Comparison of ENCODE assay signal across 12 cellular contexts in genomic region chr5:178221203-178221771, GRCh38. TPM values are rescaled to one million over a fixed set of nuclear protein-coding genes. Genes with fewer than 3 reads are reported as not detected.
DNase-seq lines count a peak whose midpoint lies in the region; ATAC-seq and TF ChIP-seq lines count a peak whose summit lies in the region.
"Had no signal": no experiment of that assay in that cellular context is flagged by ENCODE, and none has a peak within 500 bp of the region (broad histone marks: within the 10 kb centered on the region; RNA-seq: fewer than 3 reads in every experiment).

No MANE protein-coding gene starts in this region.

- H3K9me3 ChIP-seq in PC-3 (ENCODE audit: low read length) = no peaks in the 10 kb centered on the region
- H3K9me3 ChIP-seq: esophagus muscularis mucosa had no signal

- peaks cover 39% of the 10 kb centered on the region for H3K36me3 Mint-ChIP-seq in activated CD8-positive, alpha-beta memory T cell treated with anti-CD3 and anti-CD28 coated beads, Interleukin-2, amount 10 ng/mL, durations not matched to agents 7 days and 5 days
- H3K36me3 Mint-ChIP-seq in effector memory CD8-positive, alpha-beta T cell (ENCODE audit: insufficient read depth) = peaks cover 62% of the 10 kb centered on the region
- peaks cover 72% of the 10 kb centered on the region for H3K36me3 Mint-ChIP-seq in stimulated activated memory B cell treated with anti-CD40 and anti-IgM and Interleukin-4, amounts not matched to agents 10 μg/mL and 1 μg/mL and 100 μg/mL, for 72 hours

- no peaks in the 10 kb centered on the region for H3K9me3 Mint-ChIP-seq in activated CD8-positive, alpha-beta memory T cell treated with anti-CD3 and anti-CD28 coated beads, Interleukin-2, amount 10 ng/mL, durations not matched to agents 7 days and 5 days (ENCODE audit: low read depth)
- no peaks in the 10 kb centered on the region for H3K9me3 Mint-ChIP-seq in effector memory CD8-positive, alpha-beta T cell
- H3K9me3 Mint-ChIP-seq in stimulated activated memory B cell treated with anti-CD40 and anti-IgM and Interleukin-4, amounts not matched to agents 10 μg/mL and 1 μg/mL and 100 μg/mL, for 72 hours = no peaks in the 10 kb centered on the region
- H3K9me3 Mint-ChIP-seq: H9, nephron had no signal

- POLR2A ChIA-PET in PC-3 (lab: Charles Lee; ENCODE audit: unreplicated experiment) = interaction anchor here (0.6 kb wide), 1 partner anchor 227 kb away, joined by 3 read pairs; no protein-coding TSS in a partner anchor

- no peaks in the 10 kb centered on the region for H3K4me1 ChIP-seq in PC-3 (ENCODE audit: insufficient read depth, low read length)

- BruUV-seq in PC-3 (replicated peaks; lab: Mats Ljungman, UMichigan) = no TSS peak

- H4K20me1 ChIP-seq in PC-3 (ENCODE audit: low read length) = no peaks in the 10 kb centered on the region

- no peak for TF ChIP-seq CTCF in PC-3 (conservative IDR thresholded peaks at IDR 0.05; ENCODE audit: low read depth, low read length)

- no peaks in the 10 kb centered on the region for H3K79me2 ChIP-seq in PC-3 (ENCODE audit: low read length)

- CTCF ChIA-PET in activated CD8-positive, alpha-beta memory T cell treated with anti-CD3 and anti-CD28 coated beads, Interleukin-2, amount 10 ng/mL, durations not matched to agents 7 days and 5 days (lab: Charles Lee) = interaction anchor here (0.9 to 1.6 kb wide), 2 partner anchors 9 to 14 kb away, joined by 3 to 4 read pairs; no protein-coding TSS in a partner anchor
- CTCF ChIA-PET in PC-3 (lab: Charles Lee) = interaction anchor here (0.6 kb wide), 1 partner anchor 1409 kb away, joined by 3 read pairs; no protein-coding TSS in a partner anchor

- ATAC-seq in activated CD8-positive, alpha-beta memory T cell treated with anti-CD3 and anti-CD28 coated beads, Interleukin-2, amount 10 ng/mL, durations not matched to agents 7 days and 5 days = peak; percentile 25
- 0 out of 2 replicates have a peak, but pooled peaks have one; percentile 15 for ATAC-seq in PC-3
- ATAC-seq in effector memory CD8-positive, alpha-beta T cell (replicated peaks) = no peak
- ATAC-seq in stimulated activated memory B cell treated with anti-CD40 and anti-IgM and Interleukin-4, amounts not matched to agents 10 μg/mL and 1 μg/mL and 100 μg/mL, for 72 hours = no peak

- intact Hi-C loops in PC-3 (cut with micrococcal nuclease) = no loop called here

- H3K4me3 Mint-ChIP-seq in activated CD8-positive, alpha-beta memory T cell treated with anti-CD3 and anti-CD28 coated beads, Interleukin-2, amount 10 ng/mL, durations not matched to agents 7 days and 5 days = no peak overlapping the region
- no peak overlapping the region for H3K4me3 Mint-ChIP-seq in effector memory CD8-positive, alpha-beta T cell
- no peak overlapping the region for H3K4me3 Mint-ChIP-seq in stimulated activated memory B cell treated with anti-CD40 and anti-IgM and Interleukin-4, amounts not matched to agents 10 μg/mL and 1 μg/mL and 100 μg/mL, for 72 hours
- H3K4me3 Mint-ChIP-seq: H9, nephron had no signal

- no peaks in the 10 kb centered on the region for H3F3A ChIP-seq in PC-3 (ENCODE audit: low read length, unreplicated experiment)

- no peaks in the 10 kb centered on the region for H3K27me3 ChIP-seq in PC-3 (ENCODE audit: low read length)
- H3K27me3 ChIP-seq: esophagus muscularis mucosa had no signal

- no peaks in the 10 kb centered on the region for H3K9me2 ChIP-seq in PC-3 (replicated peaks; ENCODE audit: low read length)

- H3K4me3 ChIP-seq in PC-3 (ENCODE audit: low read length) = no peak overlapping the region
- H3K4me3 ChIP-seq: esophagus muscularis mucosa had no signal

- peak overlapping the region; percentile 16 for H3K27ac Mint-ChIP-seq in activated CD8-positive, alpha-beta memory T cell treated with anti-CD3 and anti-CD28 coated beads, Interleukin-2, amount 10 ng/mL, durations not matched to agents 7 days and 5 days
- peak overlapping the region; percentile 29 to 56 for H3K27ac Mint-ChIP-seq in effector memory CD8-positive, alpha-beta T cell
- peak overlapping the region; percentile 20 for H3K27ac Mint-ChIP-seq in stimulated activated memory B cell treated with anti-CD40 and anti-IgM and Interleukin-4, amounts not matched to agents 10 μg/mL and 1 μg/mL and 100 μg/mL, for 72 hours
- H3K27ac Mint-ChIP-seq: nephron had no signal

- peaks cover 16% of the 10 kb centered on the region for H3K4me1 Mint-ChIP-seq in activated CD8-positive, alpha-beta memory T cell treated with anti-CD3 and anti-CD28 coated beads, Interleukin-2, amount 10 ng/mL, durations not matched to agents 7 days and 5 days
- peaks cover 18 to 22% of the 10 kb centered on the region in 2 donors for H3K4me1 Mint-ChIP-seq in effector memory CD8-positive, alpha-beta T cell (ENCODE audit: low read depth in 2 of 2)
- H3K4me1 Mint-ChIP-seq in stimulated activated memory B cell treated with anti-CD40 and anti-IgM and Interleukin-4, amounts not matched to agents 10 μg/mL and 1 μg/mL and 100 μg/mL, for 72 hours = peaks cover 42% of the 10 kb centered on the region

- H3K9ac ChIP-seq in PC-3 (ENCODE audit: low read length) = no peak overlapping the region

- H2AFZ ChIP-seq in PC-3 (ENCODE audit: low read length) = no peak overlapping the region

- DNase-seq in activated CD8-positive, alpha-beta memory T cell treated with anti-CD3 and anti-CD28 coated beads, Interleukin-2, amount 10 ng/mL, durations not matched to agents 7 days and 5 days = no peak
- DNase-seq in activated CD8-positive, alpha-beta memory T cell treated with anti-CD3 and anti-CD28 coated beads, Interleukin-2, amount 50 U/mL, for 48 hours = no peak
- DNase-seq in PC-3 = no peak
- DNase-seq in effector memory CD8-positive, alpha-beta T cell = no peak
- DNase-seq in COR-L47 (lab: John Stamatoyannopoulos, UW) = no peak
- no peak for DNase-seq in iPS-NIHi7 (ENCODE audit: extremely low spot score)
- DNase-seq in NCI-H82 (lab: John Stamatoyannopoulos, UW) = no peak
- DNase-seq: H9 had no signal

- no peaks in the 10 kb centered on the region for H3K27me3 Mint-ChIP-seq in activated CD8-positive, alpha-beta memory T cell treated with anti-CD3 and anti-CD28 coated beads, Interleukin-2, amount 10 ng/mL, durations not matched to agents 7 days and 5 days
- H3K27me3 Mint-ChIP-seq in effector memory CD8-positive, alpha-beta T cell = no peaks in the 10 kb centered on the region
- H3K27me3 Mint-ChIP-seq in stimulated activated memory B cell treated with anti-CD40 and anti-IgM and Interleukin-4, amounts not matched to agents 10 μg/mL and 1 μg/mL and 100 μg/mL, for 72 hours = no peaks in the 10 kb centered on the region

- H3K36me3 ChIP-seq in PC-3 (ENCODE audit: low read depth, low read length) = peaks cover 10% of the 10 kb centered on the region; the same call in 1 of the 2 replicates

- no peak overlapping the region for H3K27ac ChIP-seq in PC-3 (ENCODE audit: low read length)
- H3K27ac ChIP-seq: esophagus muscularis mucosa had no signal

- H3K4me2 ChIP-seq in PC-3 (ENCODE audit: low read length) = no peak overlapping the region

RNA-seq across cellular contexts. Expression of gene PHYKPL, which starts 11.3 kb away (rescaled TPM):
- total RNA-seq in activated CD8-positive, alpha-beta memory T cell treated with anti-CD3 and anti-CD28 coated beads, Interleukin-2, amount 10 ng/mL, durations not matched to agents 7 days and 5 days = 100 to 1,000 TPM; 117 to 120 TPM
- 21.7 and 31.2 TPM in 2 replicates for total RNA-seq in PC-3 (2014; rRNA removed)

RNA-seq across cellular contexts. Expression of gene HNRNPAB, which starts 17.0 kb away (rescaled TPM):
- 100 to 1,000 TPM; 268 to 391 TPM for total RNA-seq in activated CD8-positive, alpha-beta memory T cell treated with anti-CD3 and anti-CD28 coated beads, Interleukin-2, amount 10 ng/mL, durations not matched to agents 7 days and 5 days
- total RNA-seq in PC-3 (2014; rRNA removed) = 231 and 369 TPM in 2 replicates

RNA-seq across cellular contexts. Expression of gene GMCL2, which starts 34.1 kb away (rescaled TPM):
- not detected for total RNA-seq in activated CD8-positive, alpha-beta memory T cell treated with anti-CD3 and anti-CD28 coated beads, Interleukin-2, amount 10 ng/mL, durations not matched to agents 7 days and 5 days
- not detected in 2 replicates for total RNA-seq in PC-3 (2014; rRNA removed)
- total RNA-seq: bronchial epithelial cell, esophagus muscularis mucosa, H9 had no signal

Comparison
In these comparisons a context has a peak if more than half of its experiments do, and no peak if none do; other contexts are left out.
1. ATAC-seq: peak in activated CD8-positive, alpha-beta memory T cell treated with anti-CD3 and anti-CD28 coated beads, Interleukin-2, amount 10 ng/mL, durations not matched to agents 7 days and 5 days (single experiment) and PC-3 (single experiment); none in effector memory CD8-positive, alpha-beta T cell (single experiment) and stimulated activated memory B cell treated with anti-CD40 and anti-IgM and Interleukin-4, amounts not matched to agents 10 μg/mL and 1 μg/mL and 100 μg/mL, for 72 hours (single experiment).
2. Peak in every context shown above with its lines, with median percentiles within 50 percentile points of each other: H3K27ac Mint-ChIP-seq.